Comparison of ENCODE assay signal across 8 cellular contexts in genomic region chr17:83247001-83247400, GRCh38.
DNase-seq lines count a peak whose midpoint lies in the region; ATAC-seq and TF ChIP-seq lines count a peak whose summit lies in the region.
"Not testable (repeated sequence)": the region's sequence is repeated elsewhere in the genome, so short reads cannot be mapped to it uniquely, and the experiment has no call there.

No MANE protein-coding gene starts in this region.

- TF ChIP-seq CTCF in IMR-90 (conservative IDR thresholded peaks at IDR 0.05; ENCODE audit: low read depth, low read length); epithelial cell of esophagus (IDR thresholded peaks at IDR 0.05; ENCODE audit: insufficient read depth, low read depth, low read length, missing control alignments): not testable (repeated sequence)

- not testable (repeated sequence) for H3K4me3 ChIP-seq in IMR-90 (ENCODE audit: insufficient read depth, low read depth, low read length); SJSA1; epithelial cell of esophagus (ENCODE audit: low read length); neuronal stem cell (ENCODE audit: low read length in 2 of 2)

- H2BK5ac ChIP-seq in IMR-90 (ENCODE audit: low read depth, low read length, poor library complexity, severe bottlenecking); neuronal stem cell (ENCODE audit: low read length): not testable (repeated sequence)

- not testable (repeated sequence) for H3K4me2 ChIP-seq in IMR-90 (ENCODE audit: low read depth, low read length); neuronal stem cell (ENCODE audit: insufficient read depth, low read length, poor library complexity, severe bottlenecking)

- H3K4me1 Mint-ChIP-seq in activated T-helper 17 cell treated with anti-CD3 and anti-CD28 coated beads, Interleukin-2, amount 50 U/mL, for 72 hours: not testable (repeated sequence)

- not testable (repeated sequence) for H3K9me3 ChIP-seq in IMR-90 (ENCODE audit: control insufficient read depth, insufficient read depth, low read length); SJSA1 (replicated peaks); neuronal stem cell (replicated peaks in 1 of 2; ENCODE audit: control insufficient read depth in 2 of 2, insufficient read depth in 1 of 2, low read depth in 1 of 2, low read length in 2 of 2)

- not testable (repeated sequence) for H2BK12ac ChIP-seq in neuronal stem cell (ENCODE audit: low read length)

- no CpG with 5 or more reads among the region's 1 CpG for WGBS in IMR-90 (ENCODE audit: extremely low coverage in 2 of 2, insufficient read length in 1 of 2), 2 experiments
- WGBS in neuronal stem cell (ENCODE audit: extremely low coverage in 2 of 2, insufficient read length in 2 of 2, insufficient replicate concordance in 1 of 2), 2 donors: no CpG with 5 or more reads among the region's 1 CpG

- not testable (repeated sequence) for H3K14ac ChIP-seq in IMR-90 (replicated peaks; ENCODE audit: low read depth, low read length); neuronal stem cell (ENCODE audit: low read length)

- H3K56ac ChIP-seq in IMR-90 (ENCODE audit: extremely low read depth, insufficient read depth, low read length): not testable (repeated sequence)

- ATAC-seq in IMR-90 (ENCODE audit: low read depth): not testable (repeated sequence)
- peak; percentile 55 for ATAC-seq in activated T-helper 17 cell treated with anti-CD3 and anti-CD28 coated beads, Interleukin-2, amount 50 U/mL, for 72 hours (replicated peaks)

- not testable (repeated sequence) for TF ChIP-seq RAD21 in IMR-90 (IDR thresholded peaks at IDR 0.05; ENCODE audit: low read length)

- H3K27me3 Mint-ChIP-seq in activated T-helper 17 cell treated with anti-CD3 and anti-CD28 coated beads, Interleukin-2, amount 50 U/mL, for 72 hours: not testable (repeated sequence)

- H3K9me3 Mint-ChIP-seq in activated T-helper 17 cell treated with anti-CD3 and anti-CD28 coated beads, Interleukin-2, amount 50 U/mL, for 72 hours: not testable (repeated sequence)

- H3K23ac ChIP-seq in IMR-90 (ENCODE audit: low read depth, low read length); neuronal stem cell (ENCODE audit: low read depth, low read length, poor library complexity): not testable (repeated sequence)

- not testable (repeated sequence) for H3K27ac Mint-ChIP-seq in activated T-helper 17 cell treated with anti-CD3 and anti-CD28 coated beads, Interleukin-2, amount 50 U/mL, for 72 hours

- DNase-seq in ACHN: peak; percentile 11
- peak; percentile 2 for DNase-seq in IMR-90
- peak; percentile 41 to 48 for DNase-seq in SJSA1 (ENCODE audit: low read depth in 1 of 2, low spot score in 2 of 2)
- DNase-seq in epithelial cell of esophagus (ENCODE audit: low read depth): peak; percentile 44
- DNase-seq in islet precursor cell: peak; percentile 67
- peak; percentile 36 for DNase-seq in neuronal stem cell (ENCODE audit: low spot score)
- DNase-seq in superior temporal gyrus (ENCODE audit: extremely low spot score): peak; percentile 40

- not testable (repeated sequence) for H2AFZ ChIP-seq in IMR-90 (replicated peaks; ENCODE audit: low read length, poor library complexity); neuronal stem cell (ENCODE audit: low read length)

- in situ Hi-C loops in ACHN (cut with HindIII; ENCODE audit: low pct_ligation_motif_present, low pct_unique_long_range_greater_than_20kb, low sequenced_read_pairs); IMR-90 (cut with MboI; ENCODE audit: low sequenced_read_pairs): not testable (repeated sequence)

- not testable (repeated sequence) for H4K5ac ChIP-seq in IMR-90 (ENCODE audit: low read depth, low read length)

- not testable (repeated sequence) for H3K4me3 Mint-ChIP-seq in activated T-helper 17 cell treated with anti-CD3 and anti-CD28 coated beads, Interleukin-2, amount 50 U/mL, for 72 hours

- not testable (repeated sequence) for H2AK9ac ChIP-seq in IMR-90 (replicated peaks; ENCODE audit: low read depth, low read length, poor library complexity)

- H3K27ac ChIP-seq in IMR-90 (ENCODE audit: insufficient read depth, low read length); SJSA1; neuronal stem cell (replicated peaks; ENCODE audit: low read length): not testable (repeated sequence)

- H3K4ac ChIP-seq in IMR-90 (ENCODE audit: low read depth, low read length); neuronal stem cell (ENCODE audit: low read length): not testable (repeated sequence)

- dilution Hi-C loops in IMR-90 (cut with HindIII; ENCODE audit: low sequenced_read_pairs, unreplicated experiment): not testable (repeated sequence)

- H3K36me3 ChIP-seq in IMR-90 (ENCODE audit: control insufficient read depth, insufficient read depth, low read length); SJSA1; neuronal stem cell (replicated peaks in 1 of 2; ENCODE audit: control insufficient read depth in 2 of 2, insufficient read depth in 2 of 2, low read length in 2 of 2): not testable (repeated sequence)

- H3K27me3 ChIP-seq in IMR-90 (ENCODE audit: control insufficient read depth, insufficient read depth, low read length); SJSA1 (replicated peaks); neuronal stem cell (ENCODE audit: control insufficient read depth in 3 of 3, insufficient read depth in 3 of 3, low read depth in 1 of 3, low read length in 3 of 3): not testable (repeated sequence)

- H3K9ac ChIP-seq in IMR-90 (ENCODE audit: low read depth, low read length); neuronal stem cell (ENCODE audit: low read depth, low read length, poor library complexity): not testable (repeated sequence)

- not testable (repeated sequence) for TF ChIP-seq POLR2A in IMR-90 (IDR thresholded peaks at IDR 0.05; ENCODE audit: low read depth, low read length)

- H2BK15ac ChIP-seq in IMR-90 (ENCODE audit: low read depth, low read length); neuronal stem cell (ENCODE audit: low read length): not testable (repeated sequence)

- not testable (repeated sequence) for H3K79me1 ChIP-seq in IMR-90 (ENCODE audit: low read depth in 1 of 2, low read length in 2 of 2); neuronal stem cell (ENCODE audit: low read depth, low read length)

- POLR2A ChIA-PET in IMR-90 (lab: Charles Lee; ENCODE audit: unreplicated experiment): not testable (repeated sequence)

- not testable (repeated sequence) for H3K36me3 Mint-ChIP-seq in activated T-helper 17 cell treated with anti-CD3 and anti-CD28 coated beads, Interleukin-2, amount 50 U/mL, for 72 hours (ENCODE audit: low read depth)

- H4K8ac ChIP-seq in IMR-90 (ENCODE audit: low read depth in 2 of 2, low read length in 2 of 2); neuronal stem cell (ENCODE audit: low read depth, low read length): not testable (repeated sequence)

- H2BK120ac ChIP-seq in IMR-90 (ENCODE audit: low read depth, low read length); neuronal stem cell (ENCODE audit: low read depth, low read length): not testable (repeated sequence)

- not testable (repeated sequence) for H4K20me1 ChIP-seq in IMR-90 (ENCODE audit: insufficient read depth, low read length)

- not testable (repeated sequence) for H2AK5ac ChIP-seq in IMR-90 (ENCODE audit: low read depth, low read length); neuronal stem cell (ENCODE audit: low read depth, low read length)

- CTCF ChIA-PET in IMR-90 (lab: Yijun Ruan, JAX): not testable (repeated sequence)

- H2BK20ac ChIP-seq in IMR-90 (ENCODE audit: low read depth, low read length): not testable (repeated sequence)

- intact Hi-C loops in IMR-90 (cut with micrococcal nuclease): not testable (repeated sequence)

- not testable (repeated sequence) for BruUV-seq in IMR-90 (replicated peaks; lab: Mats Ljungman, UMichigan)

- not testable (repeated sequence) for H3K9me1 ChIP-seq in IMR-90 (ENCODE audit: insufficient read depth, low read length)

- H3K4me1 ChIP-seq in IMR-90 (ENCODE audit: control insufficient read depth, insufficient read depth, low read length); SJSA1 (replicated peaks); neuronal stem cell (ENCODE audit: control insufficient read depth in 2 of 2, insufficient read depth in 1 of 2, low read depth in 1 of 2, low read length in 2 of 2): not testable (repeated sequence)

- H3K18ac ChIP-seq in IMR-90 (ENCODE audit: low read depth, low read length); neuronal stem cell (ENCODE audit: low read length): not testable (repeated sequence)

- H4K91ac ChIP-seq in IMR-90 (ENCODE audit: insufficient read depth, low read depth, low read length); neuronal stem cell (ENCODE audit: low read depth, low read length, poor library complexity): not testable (repeated sequence)

Comparison
In these comparisons a context has a peak if more than half of its experiments do, and no peak if none do; other contexts are left out.
1. DNase-seq: peak in every context shown above with its lines; median percentile 67 in islet precursor cell; 44 in SJSA1; 44 in epithelial cell of esophagus; 40 in superior temporal gyrus; 36 in neuronal stem cell; 11 in ACHN; 2 in IMR-90.